Comparison of ENCODE assay signal across 1 cellular context in the genomic region with DNA sequence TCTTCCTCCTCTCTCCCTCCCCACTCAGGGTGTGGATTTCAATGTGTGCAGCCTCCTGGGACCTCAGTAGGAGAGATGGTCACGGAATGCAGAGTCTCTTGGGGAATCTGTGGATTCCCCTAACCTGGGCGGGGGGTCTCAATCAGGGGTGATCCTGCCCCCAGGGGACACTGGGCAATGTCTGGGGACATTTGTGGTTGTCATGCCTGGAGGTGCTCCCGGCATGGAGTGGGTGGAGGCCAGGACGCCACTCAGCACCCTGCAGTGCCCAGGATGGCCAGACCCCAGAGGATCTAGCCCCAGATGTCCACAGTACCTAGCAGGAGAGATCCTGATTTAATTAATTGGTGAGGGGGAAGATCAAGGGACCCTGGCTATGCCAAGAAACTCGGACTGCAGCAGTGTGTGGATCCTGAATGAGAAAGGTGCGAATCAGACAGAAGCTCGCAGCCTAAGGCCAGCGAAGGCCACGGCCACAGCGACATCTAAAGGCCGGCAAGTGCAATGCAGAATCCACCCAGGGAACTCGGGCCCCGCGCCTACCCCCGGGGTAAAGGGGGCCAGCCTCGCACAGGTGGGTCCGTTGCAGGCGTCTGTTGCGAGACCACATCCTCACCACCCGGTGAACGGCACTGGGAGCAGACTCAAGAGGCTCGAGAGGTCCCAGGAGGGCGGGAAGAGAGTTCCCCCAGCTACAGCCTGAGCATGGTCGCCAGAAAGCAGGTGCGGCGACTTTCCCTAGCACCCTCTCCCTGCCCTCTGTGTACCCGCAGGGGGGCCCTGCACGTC.
TF ChIP-seq lines count a peak whose summit lies in the region.

No MANE protein-coding gene starts in this region.

TF ChIP-seq in HepG2, 621 proteins besides CTCF, POLR2A, EP300 and RAD21 (continued from another document):
- TF ChIP-seq, protein P1, sequence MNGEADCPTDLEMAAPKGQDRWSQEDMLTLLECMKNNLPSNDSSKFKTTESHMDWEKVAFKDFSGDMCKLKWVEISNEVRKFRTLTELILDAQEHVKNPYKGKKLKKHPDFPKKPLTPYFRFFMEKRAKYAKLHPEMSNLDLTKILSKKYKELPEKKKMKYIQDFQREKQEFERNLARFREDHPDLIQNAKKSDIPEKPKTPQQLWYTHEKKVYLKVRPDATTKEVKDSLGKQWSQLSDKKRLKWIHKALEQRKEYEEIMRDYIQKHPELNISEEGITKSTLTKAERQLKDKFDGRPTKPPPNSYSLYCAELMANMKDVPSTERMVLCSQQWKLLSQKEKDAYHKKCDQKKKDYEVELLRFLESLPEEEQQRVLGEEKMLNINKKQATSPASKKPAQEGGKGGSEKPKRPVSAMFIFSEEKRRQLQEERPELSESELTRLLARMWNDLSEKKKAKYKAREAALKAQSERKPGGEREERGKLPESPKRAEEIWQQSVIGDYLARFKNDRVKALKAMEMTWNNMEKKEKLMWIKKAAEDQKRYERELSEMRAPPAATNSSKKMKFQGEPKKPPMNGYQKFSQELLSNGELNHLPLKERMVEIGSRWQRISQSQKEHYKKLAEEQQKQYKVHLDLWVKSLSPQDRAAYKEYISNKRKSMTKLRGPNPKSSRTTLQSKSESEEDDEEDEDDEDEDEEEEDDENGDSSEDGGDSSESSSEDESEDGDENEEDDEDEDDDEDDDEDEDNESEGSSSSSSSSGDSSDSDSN (CRISPR knock-in tag; IDR thresholded peaks at IDR 0.05) = peak; percentile 21; the same call in 1 of the 2 replicates
- TF ChIP-seq ZNF616 (CRISPR knock-in tag; IDR thresholded peaks at IDR 0.05; ENCODE audit: low read depth) (no peak), ZNF501 (CRISPR knock-in tag; IDR thresholded peaks at IDR 0.05) (peak; percentile 58; the same call in 1 of the 2 replicates), ZNF20 (CRISPR knock-in tag; IDR thresholded peaks at IDR 0.05) (no peak), ZSCAN30 (CRISPR knock-in tag; IDR thresholded peaks at IDR 0.05) (no peak), THAP11 (CRISPR knock-in tag; IDR thresholded peaks at IDR 0.05) (peak; percentile 38; the same call in 1 of the 2 replicates), ZNF766 (CRISPR knock-in tag; IDR thresholded peaks at IDR 0.05; ENCODE audit: borderline replicate concordance) (no peak), RXRB (CRISPR knock-in tag; IDR thresholded peaks at IDR 0.05; ENCODE audit: borderline replicate concordance) (0 out of 2 replicates have a peak, but pooled peaks have one; percentile 29), KDM2A (CRISPR knock-in tag; IDR thresholded peaks at IDR 0.05; ENCODE audit: borderline replicate concordance, low read depth) (peak; percentile 73), KDM5B (CRISPR knock-in tag; IDR thresholded peaks at IDR 0.05; ENCODE audit: borderline replicate concordance) (0 out of 2 replicates have a peak, but pooled peaks have one; percentile 30), SAP130 (CRISPR knock-in tag; IDR thresholded peaks at IDR 0.05; ENCODE audit: low read depth) (peak; percentile 24; the same call in 1 of the 2 replicates), MED1 (CRISPR knock-in tag; IDR thresholded peaks at IDR 0.05) (0 out of 2 replicates have a peak, but pooled peaks have one; percentile 31), YY1 (IDR thresholded peaks at IDR 0.05; ENCODE audit: insufficient read depth, insufficient replicate concordance, low read depth, low read length) (peak; percentile 18), ZBTB21 (CRISPR knock-in tag; IDR thresholded peaks at IDR 0.05) (no peak), CHD2 (IDR thresholded peaks at IDR 0.05; ENCODE audit: low read depth, low read length) (no peak), ZNF607 (CRISPR knock-in tag; IDR thresholded peaks at IDR 0.05; ENCODE audit: borderline replicate concordance) (0 out of 2 replicates have a peak, but pooled peaks have one; percentile 43), ZNF235 (CRISPR knock-in tag; IDR thresholded peaks at IDR 0.05; ENCODE audit: borderline replicate concordance) (peak; percentile 73; the same call in 1 of the 2 replicates), STAG1 (CRISPR knock-in tag; IDR thresholded peaks at IDR 0.05) (peak; percentile 86), RXRA (CRISPR knock-in tag; IDR thresholded peaks at IDR 0.05) (peak; percentile 35; the same call in 1 of the 2 replicates)
- TF ChIP-seq, protein P2, sequence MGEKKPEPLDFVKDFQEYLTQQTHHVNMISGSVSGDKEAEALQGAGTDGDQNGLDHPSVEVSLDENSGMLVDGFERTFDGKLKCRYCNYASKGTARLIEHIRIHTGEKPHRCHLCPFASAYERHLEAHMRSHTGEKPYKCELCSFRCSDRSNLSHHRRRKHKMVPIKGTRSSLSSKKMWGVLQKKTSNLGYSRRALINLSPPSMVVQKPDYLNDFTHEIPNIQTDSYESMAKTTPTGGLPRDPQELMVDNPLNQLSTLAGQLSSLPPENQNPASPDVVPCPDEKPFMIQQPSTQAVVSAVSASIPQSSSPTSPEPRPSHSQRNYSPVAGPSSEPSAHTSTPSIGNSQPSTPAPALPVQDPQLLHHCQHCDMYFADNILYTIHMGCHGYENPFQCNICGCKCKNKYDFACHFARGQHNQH (CRISPR knock-in tag; IDR thresholded peaks at IDR 0.05) = peak; percentile 25; the same call in 1 of the 2 replicates
- TF ChIP-seq, protein P3, sequence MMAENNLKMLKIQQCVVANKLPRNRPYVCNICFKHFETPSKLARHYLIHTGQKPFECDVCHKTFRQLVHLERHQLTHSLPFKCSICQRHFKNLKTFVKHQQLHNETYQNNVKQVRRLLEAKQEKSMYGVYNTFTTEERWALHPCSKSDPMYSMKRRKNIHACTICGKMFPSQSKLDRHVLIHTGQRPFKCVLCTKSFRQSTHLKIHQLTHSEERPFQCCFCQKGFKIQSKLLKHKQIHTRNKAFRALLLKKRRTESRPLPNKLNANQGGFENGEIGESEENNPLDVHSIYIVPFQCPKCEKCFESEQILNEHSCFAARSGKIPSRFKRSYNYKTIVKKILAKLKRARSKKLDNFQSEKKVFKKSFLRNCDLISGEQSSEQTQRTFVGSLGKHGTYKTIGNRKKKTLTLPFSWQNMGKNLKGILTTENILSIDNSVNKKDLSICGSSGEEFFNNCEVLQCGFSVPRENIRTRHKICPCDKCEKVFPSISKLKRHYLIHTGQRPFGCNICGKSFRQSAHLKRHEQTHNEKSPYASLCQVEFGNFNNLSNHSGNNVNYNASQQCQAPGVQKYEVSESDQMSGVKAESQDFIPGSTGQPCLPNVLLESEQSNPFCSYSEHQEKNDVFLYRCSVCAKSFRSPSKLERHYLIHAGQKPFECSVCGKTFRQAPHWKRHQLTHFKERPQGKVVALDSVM (CRISPR knock-in tag; IDR thresholded peaks at IDR 0.05) = peak; percentile 29; the same call in 1 of the 2 replicates
- TF ChIP-seq, protein P4, sequence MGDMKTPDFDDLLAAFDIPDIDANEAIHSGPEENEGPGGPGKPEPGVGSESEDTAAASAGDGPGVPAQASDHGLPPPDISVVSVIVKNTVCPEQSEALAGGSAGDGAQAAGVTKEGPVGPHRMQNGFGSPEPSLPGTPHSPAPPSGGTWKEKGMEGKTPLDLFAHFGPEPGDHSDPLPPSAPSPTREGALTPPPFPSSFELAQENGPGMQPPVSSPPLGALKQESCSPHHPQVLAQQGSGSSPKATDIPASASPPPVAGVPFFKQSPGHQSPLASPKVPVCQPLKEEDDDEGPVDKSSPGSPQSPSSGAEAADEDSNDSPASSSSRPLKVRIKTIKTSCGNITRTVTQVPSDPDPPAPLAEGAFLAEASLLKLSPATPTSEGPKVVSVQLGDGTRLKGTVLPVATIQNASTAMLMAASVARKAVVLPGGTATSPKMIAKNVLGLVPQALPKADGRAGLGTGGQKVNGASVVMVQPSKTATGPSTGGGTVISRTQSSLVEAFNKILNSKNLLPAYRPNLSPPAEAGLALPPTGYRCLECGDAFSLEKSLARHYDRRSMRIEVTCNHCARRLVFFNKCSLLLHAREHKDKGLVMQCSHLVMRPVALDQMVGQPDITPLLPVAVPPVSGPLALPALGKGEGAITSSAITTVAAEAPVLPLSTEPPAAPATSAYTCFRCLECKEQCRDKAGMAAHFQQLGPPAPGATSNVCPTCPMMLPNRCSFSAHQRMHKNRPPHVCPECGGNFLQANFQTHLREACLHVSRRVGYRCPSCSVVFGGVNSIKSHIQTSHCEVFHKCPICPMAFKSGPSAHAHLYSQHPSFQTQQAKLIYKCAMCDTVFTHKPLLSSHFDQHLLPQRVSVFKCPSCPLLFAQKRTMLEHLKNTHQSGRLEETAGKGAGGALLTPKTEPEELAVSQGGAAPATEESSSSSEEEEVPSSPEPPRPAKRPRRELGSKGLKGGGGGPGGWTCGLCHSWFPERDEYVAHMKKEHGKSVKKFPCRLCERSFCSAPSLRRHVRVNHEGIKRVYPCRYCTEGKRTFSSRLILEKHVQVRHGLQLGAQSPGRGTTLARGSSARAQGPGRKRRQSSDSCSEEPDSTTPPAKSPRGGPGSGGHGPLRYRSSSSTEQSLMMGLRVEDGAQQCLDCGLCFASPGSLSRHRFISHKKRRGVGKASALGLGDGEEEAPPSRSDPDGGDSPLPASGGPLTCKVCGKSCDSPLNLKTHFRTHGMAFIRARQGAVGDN (CRISPR knock-in tag; IDR thresholded peaks at IDR 0.05) = peak; percentile 57
- TF ChIP-seq, protein P5, sequence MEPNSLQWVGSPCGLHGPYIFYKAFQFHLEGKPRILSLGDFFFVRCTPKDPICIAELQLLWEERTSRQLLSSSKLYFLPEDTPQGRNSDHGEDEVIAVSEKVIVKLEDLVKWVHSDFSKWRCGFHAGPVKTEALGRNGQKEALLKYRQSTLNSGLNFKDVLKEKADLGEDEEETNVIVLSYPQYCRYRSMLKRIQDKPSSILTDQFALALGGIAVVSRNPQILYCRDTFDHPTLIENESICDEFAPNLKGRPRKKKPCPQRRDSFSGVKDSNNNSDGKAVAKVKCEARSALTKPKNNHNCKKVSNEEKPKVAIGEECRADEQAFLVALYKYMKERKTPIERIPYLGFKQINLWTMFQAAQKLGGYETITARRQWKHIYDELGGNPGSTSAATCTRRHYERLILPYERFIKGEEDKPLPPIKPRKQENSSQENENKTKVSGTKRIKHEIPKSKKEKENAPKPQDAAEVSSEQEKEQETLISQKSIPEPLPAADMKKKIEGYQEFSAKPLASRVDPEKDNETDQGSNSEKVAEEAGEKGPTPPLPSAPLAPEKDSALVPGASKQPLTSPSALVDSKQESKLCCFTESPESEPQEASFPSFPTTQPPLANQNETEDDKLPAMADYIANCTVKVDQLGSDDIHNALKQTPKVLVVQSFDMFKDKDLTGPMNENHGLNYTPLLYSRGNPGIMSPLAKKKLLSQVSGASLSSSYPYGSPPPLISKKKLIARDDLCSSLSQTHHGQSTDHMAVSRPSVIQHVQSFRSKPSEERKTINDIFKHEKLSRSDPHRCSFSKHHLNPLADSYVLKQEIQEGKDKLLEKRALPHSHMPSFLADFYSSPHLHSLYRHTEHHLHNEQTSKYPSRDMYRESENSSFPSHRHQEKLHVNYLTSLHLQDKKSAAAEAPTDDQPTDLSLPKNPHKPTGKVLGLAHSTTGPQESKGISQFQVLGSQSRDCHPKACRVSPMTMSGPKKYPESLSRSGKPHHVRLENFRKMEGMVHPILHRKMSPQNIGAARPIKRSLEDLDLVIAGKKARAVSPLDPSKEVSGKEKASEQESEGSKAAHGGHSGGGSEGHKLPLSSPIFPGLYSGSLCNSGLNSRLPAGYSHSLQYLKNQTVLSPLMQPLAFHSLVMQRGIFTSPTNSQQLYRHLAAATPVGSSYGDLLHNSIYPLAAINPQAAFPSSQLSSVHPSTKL (CRISPR knock-in tag; IDR thresholded peaks at IDR 0.05) = no peak
- TF ChIP-seq, protein P6, sequence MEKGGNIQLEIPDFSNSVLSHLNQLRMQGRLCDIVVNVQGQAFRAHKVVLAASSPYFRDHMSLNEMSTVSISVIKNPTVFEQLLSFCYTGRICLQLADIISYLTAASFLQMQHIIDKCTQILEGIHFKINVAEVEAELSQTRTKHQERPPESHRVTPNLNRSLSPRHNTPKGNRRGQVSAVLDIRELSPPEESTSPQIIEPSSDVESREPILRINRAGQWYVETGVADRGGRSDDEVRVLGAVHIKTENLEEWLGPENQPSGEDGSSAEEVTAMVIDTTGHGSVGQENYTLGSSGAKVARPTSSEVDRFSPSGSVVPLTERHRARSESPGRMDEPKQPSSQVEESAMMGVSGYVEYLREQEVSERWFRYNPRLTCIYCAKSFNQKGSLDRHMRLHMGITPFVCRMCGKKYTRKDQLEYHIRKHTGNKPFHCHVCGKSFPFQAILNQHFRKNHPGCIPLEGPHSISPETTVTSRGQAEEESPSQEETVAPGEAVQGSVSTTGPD (CRISPR knock-in tag; IDR thresholded peaks at IDR 0.05) = no peak
- TF ChIP-seq, protein P7, sequence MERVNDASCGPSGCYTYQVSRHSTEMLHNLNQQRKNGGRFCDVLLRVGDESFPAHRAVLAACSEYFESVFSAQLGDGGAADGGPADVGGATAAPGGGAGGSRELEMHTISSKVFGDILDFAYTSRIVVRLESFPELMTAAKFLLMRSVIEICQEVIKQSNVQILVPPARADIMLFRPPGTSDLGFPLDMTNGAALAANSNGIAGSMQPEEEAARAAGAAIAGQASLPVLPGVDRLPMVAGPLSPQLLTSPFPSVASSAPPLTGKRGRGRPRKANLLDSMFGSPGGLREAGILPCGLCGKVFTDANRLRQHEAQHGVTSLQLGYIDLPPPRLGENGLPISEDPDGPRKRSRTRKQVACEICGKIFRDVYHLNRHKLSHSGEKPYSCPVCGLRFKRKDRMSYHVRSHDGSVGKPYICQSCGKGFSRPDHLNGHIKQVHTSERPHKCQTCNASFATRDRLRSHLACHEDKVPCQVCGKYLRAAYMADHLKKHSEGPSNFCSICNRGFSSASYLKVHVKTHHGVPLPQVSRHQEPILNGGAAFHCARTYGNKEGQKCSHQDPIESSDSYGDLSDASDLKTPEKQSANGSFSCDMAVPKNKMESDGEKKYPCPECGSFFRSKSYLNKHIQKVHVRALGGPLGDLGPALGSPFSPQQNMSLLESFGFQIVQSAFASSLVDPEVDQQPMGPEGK (CRISPR knock-in tag; IDR thresholded peaks at IDR 0.05) = peak; percentile 55; the same call in 1 of the 2 replicates
- TF ChIP-seq, protein P8, sequence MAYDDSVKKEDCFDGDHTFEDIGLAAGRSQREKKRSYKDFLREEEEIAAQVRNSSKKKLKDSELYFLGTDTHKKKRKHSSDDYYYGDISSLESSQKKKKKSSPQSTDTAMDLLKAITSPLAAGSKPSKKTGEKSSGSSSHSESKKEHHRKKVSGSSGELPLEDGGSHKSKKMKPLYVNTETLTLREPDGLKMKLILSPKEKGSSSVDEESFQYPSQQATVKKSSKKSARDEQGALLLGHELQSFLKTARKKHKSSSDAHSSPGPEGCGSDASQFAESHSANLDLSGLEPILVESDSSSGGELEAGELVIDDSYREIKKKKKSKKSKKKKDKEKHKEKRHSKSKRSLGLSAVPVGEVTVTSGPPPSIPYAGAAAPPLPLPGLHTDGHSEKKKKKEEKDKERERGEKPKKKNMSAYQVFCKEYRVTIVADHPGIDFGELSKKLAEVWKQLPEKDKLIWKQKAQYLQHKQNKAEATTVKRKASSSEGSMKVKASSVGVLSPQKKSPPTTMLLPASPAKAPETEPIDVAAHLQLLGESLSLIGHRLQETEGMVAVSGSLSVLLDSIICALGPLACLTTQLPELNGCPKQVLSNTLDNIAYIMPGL (CRISPR knock-in tag; IDR thresholded peaks at IDR 0.05; ENCODE audit: borderline replicate concordance in 1 of 2, low read depth in 1 of 2) = peak; percentile 23 to 55; a peak in 1 of 4 replicates
